Comparison of ENCODE assay signal across 17 cellular contexts in genomic region chr13:93298741-93299140, GRCh38.
"Had no signal": no experiment of that assay in that cellular context is flagged by ENCODE, and none has a peak within 500 bp of the region (broad histone marks: within the 10 kb centered on the region; RNA-seq: fewer than 3 reads in every experiment).

No MANE protein-coding gene starts in this region.

- DNase-seq: activated effector memory CD4-positive, alpha-beta T cell treated with Interleukin-2 at 50 U/mL for 16 hours; amygdala; dorsolateral prefrontal cortex; heart right ventricle; left ventricle myocardium inferior; sigmoid colon; stimulated activated CD4-positive, alpha-beta T cell treated with anti-CD3 and anti-CD28 coated beads, Interleukin-4, amount 100 ng/mL, for 1 hour; stimulated activated CD8-positive, alpha-beta memory T cell treated with anti-CD3 and anti-CD28 coated beads, Interleukin-4, amount 100 ng/mL, for 48 hours; T-helper 2 cell; upper lobe of right lung had no signal

- H3K4me3 Mint-ChIP-seq: neural crest cell; stimulated activated naive CD8-positive, alpha-beta T cell treated with anti-CD3 and anti-CD28 coated beads, Interleukin-15, Interleukin-2, amounts not matched to agents 100 ng/mL and 50 ng/mL, for 24 hours had no signal

- H3K27ac ChIP-seq: breast epithelium, dorsolateral prefrontal cortex, heart right ventricle, left ventricle myocardium inferior, sigmoid colon, upper lobe of right lung had no signal

- H3K27me3 ChIP-seq: breast epithelium, heart right ventricle, sigmoid colon, upper lobe of right lung had no signal

- H3K27ac Mint-ChIP-seq: activated naive CD4-positive, alpha-beta T cell treated with anti-CD3 and anti-CD28 coated beads, Interleukin-2, amount 50 U/mL, for 72 hours; stimulated activated naive CD8-positive, alpha-beta T cell treated with anti-CD3 and anti-CD28 coated beads, Interleukin-15, Interleukin-2, amounts not matched to agents 100 ng/mL and 50 ng/mL, for 24 hours had no signal

- ATAC-seq: activated naive CD4-positive, alpha-beta T cell treated with anti-CD3 and anti-CD28 coated beads, Interleukin-2, amount 50 U/mL, for 72 hours; heart right ventricle; upper lobe of right lung had no signal

- H3K4me3 ChIP-seq: breast epithelium, dorsolateral prefrontal cortex, heart right ventricle, left ventricle myocardium inferior, sigmoid colon, upper lobe of right lung had no signal

- H3K9me3 ChIP-seq: breast epithelium, heart right ventricle, left ventricle myocardium inferior, sigmoid colon, upper lobe of right lung had no signal

- H3K36me3 ChIP-seq: breast epithelium, heart right ventricle, left ventricle myocardium inferior, sigmoid colon, upper lobe of right lung had no signal

- FAIRE-seq: frontal cortex, keratinocyte, TTC549 had no signal

- H3K27me3 Mint-ChIP-seq: stimulated activated naive CD8-positive, alpha-beta T cell treated with anti-CD3 and anti-CD28 coated beads, Interleukin-15, Interleukin-2, amounts not matched to agents 100 ng/mL and 50 ng/mL, for 24 hours had no signal

- H3K36me3 Mint-ChIP-seq: activated naive CD4-positive, alpha-beta T cell treated with anti-CD3 and anti-CD28 coated beads, Interleukin-2, amount 50 U/mL, for 72 hours had no signal

- H3K4me1 ChIP-seq: breast epithelium, heart right ventricle, left ventricle myocardium inferior, sigmoid colon, upper lobe of right lung had no signal
